Comparison of ENCODE assay signal across 8 cellular contexts in the genomic region with DNA sequence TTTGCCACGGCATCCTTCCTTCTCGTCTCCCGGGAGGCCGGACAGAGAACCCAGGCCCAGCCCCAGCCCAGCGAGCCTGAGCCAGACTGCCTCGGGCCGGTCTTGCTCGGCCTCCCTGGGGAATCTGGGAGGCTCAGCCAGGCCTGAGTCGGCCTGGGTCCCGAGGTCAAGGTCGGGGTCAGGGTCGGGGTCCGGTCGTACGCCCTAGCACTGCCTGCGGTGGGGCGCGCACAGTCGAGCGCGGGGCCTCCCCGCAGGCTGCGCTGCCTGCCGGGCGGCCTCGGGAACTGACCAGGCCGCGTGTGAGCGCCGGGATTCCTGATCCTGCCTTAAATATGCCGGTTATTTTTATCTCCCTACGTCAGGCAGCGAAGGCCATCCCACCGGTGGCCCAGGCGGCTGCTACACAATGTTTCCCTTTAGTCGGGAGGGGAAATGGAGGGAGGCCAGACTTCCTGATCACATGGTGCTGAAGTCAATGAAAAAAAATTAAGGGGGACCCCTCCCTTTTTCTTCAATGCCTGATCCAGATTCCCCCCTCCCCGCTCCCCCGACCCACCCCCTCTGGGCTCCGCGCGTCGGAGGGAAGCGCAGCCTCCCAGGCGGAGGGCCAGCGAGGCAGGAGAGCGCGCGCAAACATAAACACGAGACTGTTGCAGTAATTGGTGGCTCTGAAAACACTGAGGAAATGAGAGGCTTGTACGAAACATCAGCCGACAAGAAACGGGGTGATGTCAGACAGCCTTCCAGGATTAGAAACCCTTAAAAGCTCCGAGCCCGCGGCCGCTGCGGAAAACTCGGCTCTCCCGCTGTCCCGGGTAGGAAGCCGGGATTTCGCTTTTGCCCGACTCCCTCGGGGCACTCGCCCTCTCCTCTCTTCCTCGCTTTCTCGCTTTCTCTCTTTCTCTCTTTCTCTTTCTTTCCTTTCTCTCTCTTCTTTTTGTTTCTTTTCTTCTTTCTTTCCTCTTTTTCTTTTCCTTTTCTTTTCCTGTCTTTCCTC.
A peak's percentile ranks its signal among the peaks of the same experiment; 100 is the strongest.
DNase-seq lines count a peak whose midpoint lies in the region; ATAC-seq and TF ChIP-seq lines count a peak whose summit lies in the region.

No MANE protein-coding gene starts in this region.

- H3K4me3 ChIP-seq in foreskin fibroblast (ENCODE audit: low read depth in 1 of 2, low read length in 2 of 2) (peak overlapping the region; percentile 48 to 66), muscle layer of duodenum (ENCODE audit: low read depth in 1 of 2, low read length in 2 of 2) (peak overlapping the region; percentile 42 to 47), upper lobe of right lung (peak overlapping the region; percentile 45)

- H3K27ac Mint-ChIP-seq in WTC11, result no peak overlapping the region

- H3K4me1 ChIP-seq in muscle layer of duodenum (ENCODE audit: control insufficient read depth in 1 of 2, insufficient read depth in 2 of 2, low read length in 2 of 2), result peaks cover 3 to 9% of the 10 kb centered on the region in 2 donors
- peaks cover 18% of the 10 kb centered on the region for H3K4me1 ChIP-seq in upper lobe of right lung

- no peaks in the 10 kb centered on the region for H3K36me3 Mint-ChIP-seq in WTC11

- H3K27ac ChIP-seq in muscle layer of duodenum (ENCODE audit: low read length), result peak overlapping the region; percentile 87
- H3K27ac ChIP-seq in upper lobe of right lung, result peak overlapping the region; percentile 93

- H3K4me1 Mint-ChIP-seq in WTC11, result peaks cover 46% of the 10 kb centered on the region

- DNase-seq in COLO668 (lab: John Stamatoyannopoulos, UW; ENCODE audit: unreplicated experiment) (peak; percentile 17), WTC11 (ENCODE audit: low spot score) (peak; percentile 64), foreskin fibroblast (peak; percentile 96 to 98), upper lobe of right lung (peak; percentile 87), NCI-H128 (lab: John Stamatoyannopoulos, UW; ENCODE audit: unreplicated experiment) (no peak)

- CTCF ChIA-PET in WTC11 (lab: Charles Lee), result no interaction called here

- POLR2A ChIA-PET in WTC11 (lab: Charles Lee), result no interaction called here

- ATAC-seq in HG03432 (IDR thresholded peaks at IDR 0.05; ENCODE audit: unreplicated experiment), result peak; percentile 60
- ATAC-seq in WTC11, result peak; percentile 73
- peak; percentile 89 for ATAC-seq in upper lobe of right lung
- no peak for ATAC-seq in GM19467 (IDR thresholded peaks at IDR 0.05; ENCODE audit: unreplicated experiment)

- peaks cover 24% of the 10 kb centered on the region for H3K27me3 Mint-ChIP-seq in WTC11 (ENCODE audit: low read depth)

- intact Hi-C loops in upper lobe of right lung (cut with DNase I), result no loop called here

- TF ChIP-seq CTCF in WTC11 (IDR thresholded peaks at IDR 0.05) (no peak), foreskin fibroblast (IDR thresholded peaks at IDR 0.05; ENCODE audit: low read depth, low read length) (peak; percentile 6), upper lobe of right lung (IDR thresholded peaks at IDR 0.05) (peak; percentile 27)

- H3K9me3 ChIP-seq in muscle layer of duodenum (ENCODE audit: control insufficient read depth in 1 of 2, low read length in 2 of 2), result no peaks in the 10 kb centered on the region
- H3K9me3 ChIP-seq in upper lobe of right lung, result no peaks in the 10 kb centered on the region

- peak overlapping the region; percentile 71 for H3K4me3 Mint-ChIP-seq in WTC11

- H3K27me3 ChIP-seq in muscle layer of duodenum (ENCODE audit: low read depth, low read length) (no peaks in the 10 kb centered on the region), upper lobe of right lung (no peaks in the 10 kb centered on the region)

- no peaks in the 10 kb centered on the region; the same call in 1 of the 2 replicates for H3K9me3 Mint-ChIP-seq in WTC11

- H3K36me3 ChIP-seq in muscle layer of duodenum (ENCODE audit: control insufficient read depth in 1 of 2, insufficient read depth in 2 of 2, low read length in 2 of 2) (no peaks in the 10 kb centered on the region), upper lobe of right lung (no peaks in the 10 kb centered on the region)

TF ChIP-seq in WTC11, 78 proteins besides CTCF, POLR2A, EP300 and RAD21:
- TF ChIP-seq NR2C2 (CRISPR knock-in tag; IDR thresholded peaks at IDR 0.05) (0 out of 2 replicates have a peak, but pooled peaks have one; percentile 57), ESRRA (CRISPR knock-in tag; IDR thresholded peaks at IDR 0.05; ENCODE audit: borderline replicate concordance) (peak; percentile 72; the same call in 1 of the 2 replicates), CREM (CRISPR knock-in tag; IDR thresholded peaks at IDR 0.05) (no peak), FOXP1 (CRISPR knock-in tag; IDR thresholded peaks at IDR 0.05; ENCODE audit: borderline replicate concordance) (peak; percentile 25; the same call in 1 of the 2 replicates), ETV6 (CRISPR knock-in tag; IDR thresholded peaks at IDR 0.05) (no peak)
- TF ChIP-seq, protein P1, sequence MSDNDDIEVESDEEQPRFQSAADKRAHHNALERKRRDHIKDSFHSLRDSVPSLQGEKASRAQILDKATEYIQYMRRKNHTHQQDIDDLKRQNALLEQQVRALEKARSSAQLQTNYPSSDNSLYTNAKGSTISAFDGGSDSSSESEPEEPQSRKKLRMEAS (CRISPR knock-in tag; IDR thresholded peaks at IDR 0.05), result peak; percentile 17; the same call in 1 of the 2 replicates
- TF ChIP-seq, protein P2, sequence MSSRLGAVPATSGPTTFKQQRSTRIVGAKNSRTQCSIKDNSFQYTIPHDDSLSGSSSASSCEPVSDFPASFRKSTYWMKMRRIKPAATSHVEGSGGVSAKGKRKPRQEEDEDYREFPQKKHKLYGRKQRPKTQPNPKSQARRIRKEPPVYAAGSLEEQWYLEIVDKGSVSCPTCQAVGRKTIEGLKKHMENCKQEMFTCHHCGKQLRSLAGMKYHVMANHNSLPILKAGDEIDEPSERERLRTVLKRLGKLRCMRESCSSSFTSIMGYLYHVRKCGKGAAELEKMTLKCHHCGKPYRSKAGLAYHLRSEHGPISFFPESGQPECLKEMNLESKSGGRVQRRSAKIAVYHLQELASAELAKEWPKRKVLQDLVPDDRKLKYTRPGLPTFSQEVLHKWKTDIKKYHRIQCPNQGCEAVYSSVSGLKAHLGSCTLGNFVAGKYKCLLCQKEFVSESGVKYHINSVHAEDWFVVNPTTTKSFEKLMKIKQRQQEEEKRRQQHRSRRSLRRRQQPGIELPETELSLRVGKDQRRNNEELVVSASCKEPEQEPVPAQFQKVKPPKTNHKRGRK (CRISPR knock-in tag; IDR thresholded peaks at IDR 0.05; ENCODE audit: borderline replicate concordance), result peak; percentile 99
- TF ChIP-seq, protein P3, sequence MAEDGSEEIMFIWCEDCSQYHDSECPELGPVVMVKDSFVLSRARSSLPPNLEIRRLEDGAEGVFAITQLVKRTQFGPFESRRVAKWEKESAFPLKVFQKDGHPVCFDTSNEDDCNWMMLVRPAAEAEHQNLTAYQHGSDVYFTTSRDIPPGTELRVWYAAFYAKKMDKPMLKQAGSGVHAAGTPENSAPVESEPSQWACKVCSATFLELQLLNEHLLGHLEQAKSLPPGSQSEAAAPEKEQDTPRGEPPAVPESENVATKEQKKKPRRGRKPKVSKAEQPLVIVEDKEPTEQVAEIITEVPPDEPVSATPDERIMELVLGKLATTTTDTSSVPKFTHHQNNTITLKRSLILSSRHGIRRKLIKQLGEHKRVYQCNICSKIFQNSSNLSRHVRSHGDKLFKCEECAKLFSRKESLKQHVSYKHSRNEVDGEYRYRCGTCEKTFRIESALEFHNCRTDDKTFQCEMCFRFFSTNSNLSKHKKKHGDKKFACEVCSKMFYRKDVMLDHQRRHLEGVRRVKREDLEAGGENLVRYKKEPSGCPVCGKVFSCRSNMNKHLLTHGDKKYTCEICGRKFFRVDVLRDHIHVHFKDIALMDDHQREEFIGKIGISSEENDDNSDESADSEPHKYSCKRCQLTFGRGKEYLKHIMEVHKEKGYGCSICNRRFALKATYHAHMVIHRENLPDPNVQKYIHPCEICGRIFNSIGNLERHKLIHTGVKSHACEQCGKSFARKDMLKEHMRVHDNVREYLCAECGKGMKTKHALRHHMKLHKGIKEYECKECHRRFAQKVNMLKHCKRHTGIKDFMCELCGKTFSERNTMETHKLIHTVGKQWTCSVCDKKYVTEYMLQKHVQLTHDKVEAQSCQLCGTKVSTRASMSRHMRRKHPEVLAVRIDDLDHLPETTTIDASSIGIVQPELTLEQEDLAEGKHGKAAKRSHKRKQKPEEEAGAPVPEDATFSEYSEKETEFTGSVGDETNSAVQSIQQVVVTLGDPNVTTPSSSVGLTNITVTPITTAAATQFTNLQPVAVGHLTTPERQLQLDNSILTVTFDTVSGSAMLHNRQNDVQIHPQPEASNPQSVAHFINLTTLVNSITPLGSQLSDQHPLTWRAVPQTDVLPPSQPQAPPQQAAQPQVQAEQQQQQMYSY (CRISPR knock-in tag; IDR thresholded peaks at IDR 0.05), result peak; percentile 93
